14 cellular contexts compared by ENCODE assay signal in the genomic region with DNA sequence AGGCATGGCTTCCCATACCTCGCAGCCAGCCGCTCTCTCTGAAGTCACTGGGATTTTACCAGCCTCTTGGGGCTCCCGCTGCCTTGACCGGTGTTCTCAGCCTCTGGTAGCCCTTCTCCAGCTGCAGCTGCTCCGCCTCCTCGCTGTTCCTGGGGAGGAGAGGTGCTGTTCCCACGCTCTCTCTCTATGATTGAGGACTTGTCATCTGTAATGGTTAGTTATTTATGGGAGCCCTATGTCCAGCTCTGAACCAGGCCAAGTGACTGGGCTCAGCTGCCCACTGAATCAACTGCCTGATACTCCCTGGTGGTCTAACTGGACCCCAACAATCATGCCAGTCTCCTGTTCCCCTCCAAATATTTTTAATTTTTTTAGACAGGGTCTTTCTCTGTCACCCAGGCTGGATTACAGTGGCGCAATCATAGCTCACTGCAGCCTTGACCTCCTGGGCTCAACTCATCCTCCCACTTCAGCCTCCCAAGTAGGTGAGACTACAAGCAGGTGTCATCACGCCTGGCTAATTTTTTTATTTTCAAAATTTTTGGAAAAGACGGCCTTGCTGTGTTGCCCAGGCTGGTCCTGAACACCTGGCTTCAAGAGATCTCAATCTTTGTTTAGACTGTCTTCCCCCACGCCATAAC. TPM values are rescaled to one million over a fixed set of nuclear protein-coding genes. Genes with fewer than 3 reads are reported as not detected.
DNase-seq lines count a peak whose midpoint lies in the region; ATAC-seq and TF ChIP-seq lines count a peak whose summit lies in the region.
"Had no signal": no experiment of that assay in that cellular context is flagged by ENCODE, and none has a peak within 500 bp of the region (broad histone marks: within the 10 kb centered on the region; RNA-seq: fewer than 3 reads in every experiment).

No MANE protein-coding gene starts in this region.

- no peak for ATAC-seq in Right ventricle myocardium superior (ENCODE audit: poor library complexity)
- ATAC-seq in HG02588 (IDR thresholded peaks at IDR 0.05; ENCODE audit: unreplicated experiment) = no peak

- H3K36me3 ChIP-seq in left ventricle myocardium inferior (no peaks in the 10 kb centered on the region), neuronal stem cell (replicated peaks in 1 of 2; ENCODE audit: control insufficient read depth in 2 of 2, insufficient read depth in 2 of 2, low read length in 2 of 2) (no peaks in the 10 kb centered on the region), ovary (no peaks in the 10 kb centered on the region), smooth muscle cell (ENCODE audit: low read depth) (no peaks in the 10 kb centered on the region)

- no peak overlapping the region for H3K18ac ChIP-seq in neuronal stem cell (ENCODE audit: low read length)

- H3K4me1 ChIP-seq in left ventricle myocardium inferior (peaks cover 29% of the 10 kb centered on the region), neuronal stem cell (ENCODE audit: control insufficient read depth in 2 of 2, insufficient read depth in 1 of 2, low read depth in 1 of 2, low read length in 2 of 2) (peaks cover 0 to 8% of the 10 kb centered on the region in 2 donors), ovary (ENCODE audit: insufficient read depth) (peaks cover 8% of the 10 kb centered on the region), smooth muscle cell (ENCODE audit: low read depth) (peaks cover 2% of the 10 kb centered on the region)

- H4K8ac ChIP-seq in neuronal stem cell (ENCODE audit: low read depth, low read length) = no peak overlapping the region

- H2AK5ac ChIP-seq in neuronal stem cell (ENCODE audit: low read depth, low read length) = peak overlapping the region; percentile 43

- no peaks in the 10 kb centered on the region for H3K79me1 ChIP-seq in neuronal stem cell (ENCODE audit: low read depth, low read length)

- H2AFZ ChIP-seq in neuronal stem cell (ENCODE audit: low read length) = no peak overlapping the region
- no peak overlapping the region for H2AFZ ChIP-seq in smooth muscle cell (ENCODE audit: low read depth)
- H2AFZ ChIP-seq: GM23248 had no signal

- H3K9ac ChIP-seq in neuronal stem cell (ENCODE audit: low read depth, low read length, poor library complexity) (no peak overlapping the region), smooth muscle cell (ENCODE audit: low read depth) (no peak overlapping the region)
- H3K9ac ChIP-seq: GM23248 had no signal

- peak overlapping the region; percentile 90 for H2BK5ac ChIP-seq in neuronal stem cell (ENCODE audit: low read length)

- H2BK120ac ChIP-seq in neuronal stem cell (ENCODE audit: low read depth, low read length) = no peak overlapping the region

- no peak overlapping the region for H4K91ac ChIP-seq in neuronal stem cell (ENCODE audit: low read depth, low read length, poor library complexity)

- H4K20me1 ChIP-seq in smooth muscle cell (ENCODE audit: low read depth) = peaks cover 6% of the 10 kb centered on the region

- no peak overlapping the region for H3K4me3 ChIP-seq in left ventricle myocardium inferior
- no peak overlapping the region for H3K4me3 ChIP-seq in neuronal stem cell (ENCODE audit: low read length in 2 of 2)
- H3K4me3 ChIP-seq in ovary = no peak overlapping the region
- no peak overlapping the region for H3K4me3 ChIP-seq in smooth muscle cell
- H3K4me3 ChIP-seq: GM23248 had no signal

- peaks cover 26% of the 10 kb centered on the region for H3K27me3 ChIP-seq in left ventricle myocardium inferior (ENCODE audit: low read depth)
- peaks cover 23 to 64% (median 48%) of the 10 kb centered on the region in 3 experiments for H3K27me3 ChIP-seq in neuronal stem cell (ENCODE audit: control insufficient read depth in 3 of 3, insufficient read depth in 3 of 3, low read depth in 1 of 3, low read length in 3 of 3)
- H3K27me3 ChIP-seq in ovary = peaks cover 4% of the 10 kb centered on the region
- peaks cover 20% of the 10 kb centered on the region for H3K27me3 ChIP-seq in smooth muscle cell (ENCODE audit: low read depth)

- no CpG with 5 or more reads among the region's 11 CpGs for WGBS in neuronal stem cell (ENCODE audit: extremely low coverage in 2 of 2, insufficient read length in 2 of 2, insufficient replicate concordance in 1 of 2), 2 donors
- WGBS in ovary, 3 donors = 31 to 34% (median 34%) methylated on average over 11 of the region's 11 CpGs
- WGBS in smooth muscle cell (ENCODE audit: low lambda C conversion rate) = 87% methylated on average over 11 of the region's 11 CpGs

- TF ChIP-seq EP300 in ovary (IDR thresholded peaks at IDR 0.05) = no peak

- peaks cover 6% of the 10 kb centered on the region for H3F3A ChIP-seq in smooth muscle cell (ENCODE audit: low read depth)

- no peak overlapping the region for H3K4ac ChIP-seq in neuronal stem cell (ENCODE audit: low read length)

- no peak overlapping the region for H3K23ac ChIP-seq in neuronal stem cell (ENCODE audit: low read depth, low read length, poor library complexity)

- H3K79me2 ChIP-seq in smooth muscle cell (ENCODE audit: low read depth) = no peaks in the 10 kb centered on the region

- no peak overlapping the region for H3K14ac ChIP-seq in neuronal stem cell (ENCODE audit: low read length)

- H3K27ac ChIP-seq in left ventricle myocardium inferior (replicated peaks) = peak overlapping the region; percentile 6
- peak overlapping the region; percentile 47; the same call in 1 of the 2 replicates for H3K27ac ChIP-seq in VCaP
- H3K27ac ChIP-seq in neuronal stem cell (replicated peaks; ENCODE audit: low read length) = no peak overlapping the region
- no peak overlapping the region for H3K27ac ChIP-seq in ovary
- no peak overlapping the region for H3K27ac ChIP-seq in smooth muscle cell (ENCODE audit: low read depth)
- H3K27ac ChIP-seq: GM23248 had no signal

- TF ChIP-seq CTCF in left ventricle myocardium inferior (IDR thresholded peaks at IDR 0.05; ENCODE audit: borderline replicate concordance) = no peak
- no peak for TF ChIP-seq CTCF in VCaP (conservative IDR thresholded peaks at IDR 0.05)
- no peak for TF ChIP-seq CTCF in ovary (IDR thresholded peaks at IDR 0.05)
- TF ChIP-seq CTCF in smooth muscle cell (IDR thresholded peaks at IDR 0.05; ENCODE audit: borderline replicate concordance, insufficient read depth, poor library complexity, severe bottlenecking) = no peak

- H2BK15ac ChIP-seq in neuronal stem cell (ENCODE audit: low read length) = no peak overlapping the region

- no peak overlapping the region for H3K4me2 ChIP-seq in neuronal stem cell (ENCODE audit: insufficient read depth, low read length, poor library complexity, severe bottlenecking)
- no peak overlapping the region for H3K4me2 ChIP-seq in smooth muscle cell

- intact Hi-C loops in left ventricle myocardium inferior (cut with micrococcal nuclease) = no loop called here
- intact Hi-C loops in Right ventricle myocardium superior (cut with DNase I) = no loop called here
- intact Hi-C loops in ovary (cut with DNase I) = no loop called here

- TF ChIP-seq POLR2A in ovary (IDR thresholded peaks at IDR 0.05) = no peak

- no peak overlapping the region for H2BK12ac ChIP-seq in neuronal stem cell (ENCODE audit: low read length)

- no peak for DNase-seq in left ventricle myocardium inferior
- DNase-seq in Right ventricle myocardium superior = no peak
- no peak for DNase-seq in neuronal stem cell (ENCODE audit: low spot score)
- DNase-seq in ovary = no peak
- no peak for DNase-seq in smooth muscle cell (lab: John Stamatoyannopoulos, UW; ENCODE audit: unreplicated experiment)
- DNase-seq: ACHN; C1 segment of cervical spinal cord; CD4-positive, alpha-beta T cell; DMS79; GM23248; H9 had no signal

- H3K9me3 ChIP-seq in left ventricle myocardium inferior (replicated peaks) (no peaks in the 10 kb centered on the region), neuronal stem cell (replicated peaks in 1 of 2; ENCODE audit: control insufficient read depth in 2 of 2, insufficient read depth in 1 of 2, low read depth in 1 of 2, low read length in 2 of 2) (peaks cover 0 to 2% of the 10 kb centered on the region in 2 donors), ovary (no peaks in the 10 kb centered on the region), smooth muscle cell (replicated peaks; ENCODE audit: low read depth) (no peaks in the 10 kb centered on the region)

RNA-seq across cellular contexts. Expression of a gene that starts 4.8 kb away (rescaled TPM):
- total RNA-seq in left ventricle myocardium inferior = 0.11 TPM
- 0.16 TPM for total RNA-seq in Right ventricle myocardium superior
- polyA plus RNA-seq in neuronal stem cell (2013, experiment 1 of 2) = 4.0 TPM
- polyA plus RNA-seq in neuronal stem cell (2013, experiment 2 of 2) = 3.9 TPM
- total RNA-seq in ovary = 10 to 100 TPM in 1 of 7 donors, 1 to 10 TPM in 2, under 1 TPM in 3, not detected in 1; 0.12 to 10.2 (median 1.3) TPM
- under 1 TPM; 0.17 to 0.55 TPM for polyA plus RNA-seq in ovary
- 0.27 and 0.45 TPM in 2 replicates for total RNA-seq in smooth muscle cell
- polyA plus RNA-seq in smooth muscle cell = 1.5 and 3.4 TPM in 2 replicates
- polyA plus RNA-seq: IgD-negative memory B cell had no signal

RNA-seq across cellular contexts. Expression of a gene that starts 34.5 kb away (rescaled TPM):
- total RNA-seq in left ventricle myocardium inferior (17.2 TPM), Right ventricle myocardium superior (19.0 TPM), ovary (10 to 100 TPM; 19.2 to 55.3 (median 37.3) TPM), smooth muscle cell (18.9 and 20.4 TPM in 2 replicates)
- polyA plus RNA-seq in neuronal stem cell (2013, experiment 1 of 2) = 31.8 TPM
- 32.2 TPM for polyA plus RNA-seq in neuronal stem cell (2013, experiment 2 of 2)
- polyA plus RNA-seq in ovary (10 to 100 TPM; 15.8 to 29.7 TPM), smooth muscle cell (51.6 and 55.8 TPM in 2 replicates)

RNA-seq across cellular contexts. Expression of a gene that starts 39.4 kb away (rescaled TPM):
- 30.0 TPM for total RNA-seq in left ventricle myocardium inferior
- total RNA-seq in Right ventricle myocardium superior = 36.4 TPM
- 29.3 TPM for polyA plus RNA-seq in neuronal stem cell (2013, experiment 1 of 2)
- polyA plus RNA-seq in neuronal stem cell (2013, experiment 2 of 2) = 30.0 TPM
- 10 to 100 TPM; 44.2 to 63.9 (median 52.5) TPM for total RNA-seq in ovary
- 10 to 100 TPM; 38.5 to 60.6 TPM for polyA plus RNA-seq in ovary
- total RNA-seq in smooth muscle cell = 20.4 and 55.4 TPM in 2 replicates
- polyA plus RNA-seq in smooth muscle cell = 48.0 and 66.6 TPM in 2 replicates

Comparison
In these comparisons a context has a peak if more than half of its experiments do, and no peak if none do; other contexts are left out.
1. H3K27ac ChIP-seq: peak in left ventricle myocardium inferior (single experiment) and VCaP (single experiment); none in neuronal stem cell (single experiment), ovary (0 of 2) and smooth muscle cell (single experiment).